Comparison of ENCODE assay signal across 8 cellular contexts in genomic region chr15:76150971-76151598, GRCh38.
A peak's percentile ranks its signal among the peaks of the same experiment; 100 is the strongest.
DNase-seq lines count a peak whose midpoint lies in the region; ATAC-seq and TF ChIP-seq lines count a peak whose summit lies in the region.

No MANE protein-coding gene starts in this region.

- TF ChIP-seq CTCF in A673 (conservative IDR thresholded peaks at IDR 0.05; ENCODE audit: low read depth, low read length), result peak; percentile 86

- no peaks in the 10 kb centered on the region for H3K4me1 ChIP-seq in A673 (ENCODE audit: insufficient read depth, low read length, poor library complexity, severe bottlenecking)

- no TSS peak for BruUV-seq in A673 (replicated peaks; lab: Mats Ljungman, UMichigan)

- no peak overlapping the region for H3K27ac ChIP-seq in A673 (ENCODE audit: low read depth, low read length, poor library complexity, severe bottlenecking)

- POLR2A ChIA-PET in A673 (lab: Charles Lee; ENCODE audit: low non-redundant PET), result no interaction called here

- no peaks in the 10 kb centered on the region for H3K36me3 ChIP-seq in A673 (ENCODE audit: insufficient read depth, low read length, poor library complexity, severe bottlenecking)

- peak; percentile 81 for DNase-seq in A673 (ENCODE audit: low spot score)
- peak; percentile 95 for DNase-seq in NCI-H2171 treated with DMSO at 0.1 percent for 48 hours (lab: John Stamatoyannopoulos, UW)
- DNase-seq in cerebellar cortex (ENCODE audit: low spot score), result peak; percentile 97
- peak; percentile 88 for DNase-seq in left kidney (ENCODE audit: low read depth, low spot score)
- DNase-seq in stimulated activated CD4-positive, alpha-beta T cell treated with anti-CD3 and anti-CD28 coated beads, Interleukin-4, amount 100 ng/mL, for 24 hours, result peak; percentile 85

- intact Hi-C loops in A673 (cut with micrococcal nuclease; ENCODE audit: unreplicated experiment), result loop anchor here (10.0 kb wide), 1 partner anchor 366 kb away; no protein-coding TSS in a partner anchor

- CTCF ChIA-PET in A673 (lab: Charles Lee), result interaction anchor here (0.6 to 1.7 kb wide), 3 partner anchors 11 to 365 kb away, joined by 3 to 9 read pairs (median 4); no protein-coding TSS in a partner anchor

- H3K27me3 ChIP-seq in A673 (replicated peaks; ENCODE audit: insufficient read depth, low read depth, low read length, poor library complexity), result peaks cover under 1% of the 10 kb centered on the region

- ATAC-seq in GM18499 (IDR thresholded peaks at IDR 0.05; ENCODE audit: insufficient read depth, unreplicated experiment) (peak; percentile 71), HG02938 (IDR thresholded peaks at IDR 0.05; ENCODE audit: unreplicated experiment) (peak; percentile 89)
- ATAC-seq in activated CD4-positive, CD25-positive, alpha-beta regulatory T cell treated with anti-CD3 and anti-CD28 coated beads, Interleukin-2, amount 50 U/mL, for 24 hours, result peak; percentile 89 to 90

- no peak overlapping the region for H3K4me3 ChIP-seq in A673 (ENCODE audit: low read depth, low read length, poor library complexity, severe bottlenecking)

- no peaks in the 10 kb centered on the region for H3K9me3 ChIP-seq in A673 (ENCODE audit: low read depth, low read length, poor library complexity, severe bottlenecking)
